Comparison of ENCODE assay signal across 8 cellular contexts in genomic region chr6:125790403-125791150, GRCh38. TPM values are rescaled to one million over a fixed set of nuclear protein-coding genes. Genes with fewer than 3 reads are reported as not detected.
DNase-seq lines count a peak whose midpoint lies in the region; ATAC-seq and TF ChIP-seq lines count a peak whose summit lies in the region.

Gene NCOA7, plus strand, starts transcription at chr6:125790960. Its CDS starts 24,395 bp downstream, at chr6:125815355.

- under 1% methylated on average over 97 of the region's 97 CpGs for WGBS in HUES64

- H3K36me3 ChIP-seq in HUES64 (ENCODE audit: insufficient read depth, low read length) (no peaks in the 10 kb centered on the region), neuron (ENCODE audit: insufficient read depth, low read length) (no peaks in the 10 kb centered on the region), subcutaneous abdominal adipose tissue (ENCODE audit: control insufficient read depth in 5 of 5, insufficient read depth in 5 of 5, low read length in 5 of 5) (no peaks in the 10 kb centered on the region)

- no peaks in the 10 kb centered on the region for H3K9me3 ChIP-seq in HUES64 (ENCODE audit: insufficient read depth, low read depth, low read length)
- H3K9me3 ChIP-seq in neuron (ENCODE audit: low read length), result no peaks in the 10 kb centered on the region
- no peaks in the 10 kb centered on the region for H3K9me3 ChIP-seq in subcutaneous abdominal adipose tissue (ENCODE audit: control insufficient read depth in 5 of 5, low read length in 5 of 5)

- H3K4me1 ChIP-seq in HUES64 (ENCODE audit: insufficient read depth, low read length) (peaks cover 18% of the 10 kb centered on the region), foreskin keratinocyte (peaks cover 20% of the 10 kb centered on the region), neuron (ENCODE audit: insufficient read depth, low read length) (peaks cover 19% of the 10 kb centered on the region), subcutaneous abdominal adipose tissue (ENCODE audit: control insufficient read depth in 5 of 5, insufficient read depth in 5 of 5, low read length in 5 of 5) (peaks cover 12 to 62% (median 61%) of the 10 kb centered on the region in 5 donors)

- peak within 1 kb of the TSS; percentile 82 for H3K4me3 ChIP-seq in HUES64 (ENCODE audit: low read length)
- H3K4me3 ChIP-seq in neuron (ENCODE audit: low read length), result peak within 1 kb of the TSS; percentile 68
- peak within 1 kb of the TSS; percentile 74 to 93 (median 81) for H3K4me3 ChIP-seq in subcutaneous abdominal adipose tissue (ENCODE audit: low read depth in 1 of 5, low read length in 5 of 5)

- H3K27ac ChIP-seq in HUES64 (ENCODE audit: low read depth, low read length) (peak within 1 kb of the TSS; percentile 34; the same call in 1 of the 2 replicates), foreskin keratinocyte (peak within 1 kb of the TSS; percentile 71), subcutaneous abdominal adipose tissue (ENCODE audit: low read depth, low read length) (peak within 1 kb of the TSS; percentile 93)

- H3K9ac ChIP-seq in HUES64 (ENCODE audit: low read depth, low read length) (peak within 1 kb of the TSS; percentile 85), subcutaneous abdominal adipose tissue (ENCODE audit: low read length in 5 of 5) (peak within 1 kb of the TSS; percentile 66 to 85 (median 83))

- H3K27me3 ChIP-seq in HUES64 (ENCODE audit: insufficient read depth, low read length) (no peaks in the 10 kb centered on the region), foreskin keratinocyte (no peaks in the 10 kb centered on the region), neuron (ENCODE audit: insufficient read depth, low read length) (no peaks in the 10 kb centered on the region), subcutaneous abdominal adipose tissue (ENCODE audit: control insufficient read depth in 5 of 5, insufficient read depth in 4 of 5, low read length in 5 of 5) (no peaks in the 10 kb centered on the region)

- peak; percentile 23 for TF ChIP-seq CTCF in foreskin keratinocyte (conservative IDR thresholded peaks at IDR 0.05)

- peak; percentile 79 for ATAC-seq in GM21515 (IDR thresholded peaks at IDR 0.05; ENCODE audit: unreplicated experiment)
- peak; percentile 87 for ATAC-seq in foreskin keratinocyte

- TF ChIP-seq POLR2A in Raji (IDR thresholded peaks at IDR 0.05; ENCODE audit: insufficient read depth, low read depth, low read length), result peak; percentile 79

- peak within 1 kb of the TSS; percentile 98 for H2AFZ ChIP-seq in neuron (ENCODE audit: low read depth, low read length)

- DNase-seq in DMS53 treated with DMSO at 0.1 percent for 48 hours (lab: John Stamatoyannopoulos, UW; ENCODE audit: unreplicated experiment), result peak; percentile 26
- DNase-seq in activated gamma-delta T cell treated with Interleukin-2 at 50 U/mL for 16 hours, result peak; percentile 77
- DNase-seq in foreskin keratinocyte, result peak in 1 of 2 donors; percentile 61

RNA-seq across cellular contexts. Expression of gene NCOA7, which starts in this region (rescaled TPM):
- 2.4 TPM for polyA plus RNA-seq in HUES64 (2013, experiment 1 of 2)
- 4.3 TPM for polyA plus RNA-seq in HUES64 (2013, experiment 2 of 2)
- 13.0 and 14.7 TPM in 2 replicates for total RNA-seq in foreskin keratinocyte
- 3.6 and 4.9 TPM in 2 replicates for polyA plus RNA-seq in foreskin keratinocyte

Comparison
In these comparisons a context has a peak if more than half of its experiments do, and no peak if none do; other contexts are left out.
1. H3K27ac ChIP-seq: peak in every context shown above with its lines; median percentile 93 in subcutaneous abdominal adipose tissue; 71 in foreskin keratinocyte; 34 in HUES64.